In genomic region chr11:132231656-132232173, GRCh38 we compare ENCODE assay signal across 14 cellular contexts.
"Had no signal": no experiment of that assay in that cellular context is flagged by ENCODE, and none has a peak within 500 bp of the region (broad histone marks: within the 10 kb centered on the region; RNA-seq: fewer than 3 reads in every experiment).

No MANE protein-coding gene starts in this region.

- ATAC-seq: activated naive CD8-positive, alpha-beta T cell treated with anti-CD3 and anti-CD28 coated beads, Interleukin-2, amount 50 U/mL, for 24 hours; gastroesophageal sphincter; stimulated activated naive B cell treated with anti-CD40 and anti-IgM and Interleukin-4, amounts not matched to agents 10 μg/mL and 1 μg/mL and 100 μg/mL, for 72 hours had no signal

- DNase-seq: activated CD4-positive, alpha-beta T cell treated with anti-CD3 and anti-CD28 coated beads for 1 hour; activated CD8-positive, alpha-beta memory T cell treated with anti-CD3 and anti-CD28 coated beads for 24 hours; activated CD8-positive, alpha-beta memory T cell treated with anti-CD3 and anti-CD28 coated beads, Interleukin-2, amount 50 U/mL, for 48 hours; activated effector memory CD4-positive, alpha-beta T cell treated with Interleukin-2 at 50 U/mL for 16 hours; activated naive CD4-positive, alpha-beta T cell treated with anti-CD3 and anti-CD28 coated beads, Interleukin-2, amount 10 ng/mL, durations not matched to agents 7 days and 5 days; activated naive CD8-positive, alpha-beta T cell treated with anti-CD3 and anti-CD28 coated beads, Interleukin-2, amount 50 U/mL, for 24 hours; activated T-cell treated with anti-CD3 and anti-CD28 coated beads, Interleukin-2, amount 50 U/mL, for 48 hours; aorta; brain microvascular endothelial cell; heart left ventricle; stimulated activated naive B cell treated with anti-CD40 and anti-IgM and Interleukin-4, amounts not matched to agents 10 μg/mL and 1 μg/mL and 100 μg/mL, for 72 hours; thyroid gland; WERI-Rb-1 had no signal
